In genomic region chr12:77002382-77002781, GRCh38 we compare ENCODE assay signal across 39 cellular contexts.
"Had no signal": no experiment of that assay in that cellular context is flagged by ENCODE, and none has a peak within 500 bp of the region (broad histone marks: within the 10 kb centered on the region; RNA-seq: fewer than 3 reads in every experiment).

No MANE protein-coding gene starts in this region.

- H3K9me3 ChIP-seq: adrenal gland, ascending aorta, body of pancreas, breast epithelium had no signal

- H3K36me3 ChIP-seq: adrenal gland, ascending aorta, brain microvascular endothelial cell, breast epithelium, cardiac muscle cell had no signal

- H3K4me3 ChIP-seq: adrenal gland, ascending aorta, body of pancreas, breast epithelium, cardiac muscle cell had no signal

- DNase-seq: activated effector memory CD4-positive, alpha-beta T cell treated with anti-CD3 and anti-CD28 coated beads, Interleukin-2, amount 50 U/mL, for 16 hours; activated effector memory CD4-positive, alpha-beta T cell treated with Interleukin-2 at 50 U/mL for 16 hours; activated gamma-delta T cell; activated gamma-delta T cell treated with Interleukin-2 at 50 U/mL for 16 hours; activated naive CD4-positive, alpha-beta T cell; activated naive CD4-positive, alpha-beta T cell treated with anti-CD3 and anti-CD28 coated beads for 36 hours; activated naive CD4-positive, alpha-beta T cell treated with anti-CD3 and anti-CD28 coated beads, Interleukin-2, amount 10 ng/mL, durations not matched to agents 7 days and 5 days; activated naive CD4-positive, alpha-beta T cell treated with anti-CD3 and anti-CD28 coated beads, Interleukin-2, amount 50 U/mL, for 16 hours; activated naive CD4-positive, alpha-beta T cell treated with Interleukin-2 at 50 U/mL for 16 hours; activated naive CD8-positive, alpha-beta T cell treated with anti-CD3 and anti-CD28 coated beads for 36 hours; activated naive CD8-positive, alpha-beta T cell treated with anti-CD3 and anti-CD28 coated beads, Interleukin-2, amount 10 ng/mL, durations not matched to agents 7 days and 5 days; activated naive CD8-positive, alpha-beta T cell treated with anti-CD3 and anti-CD28 coated beads, Interleukin-2, amount 50 U/mL, for 24 hours; activated T-cell treated with anti-CD3 and anti-CD28 coated beads, Interleukin-2, amount 50 U/mL, for 24 hours; activated T-cell treated with anti-CD3 and anti-CD28 coated beads, Interleukin-2, amount 50 U/mL, for 4 hours; activated T-cell treated with anti-CD3 and anti-CD28 coated beads, Interleukin-2, amount 50 U/mL, for 48 hours; activated T-cell treated with anti-CD3 and anti-CD28 coated beads, Interleukin-2, amount 50 U/mL, for 72 hours; adrenal gland; amniotic stem cell; amygdala; anterior cingulate cortex; aorta; body of pancreas; brain microvascular endothelial cell; caudate nucleus; central memory CD4-positive, alpha-beta T cell; cerebellar nuclear complex had no signal

- H3K4me3 Mint-ChIP-seq: activated naive CD4-positive, alpha-beta T cell treated with anti-CD3 and anti-CD28 coated beads for 36 hours; activated naive CD4-positive, alpha-beta T cell treated with anti-CD3 and anti-CD28 coated beads, Interleukin-2, amount 10 ng/mL, durations not matched to agents 7 days and 5 days; activated naive CD4-positive, alpha-beta T cell treated with anti-CD3 and anti-CD28 coated beads, Interleukin-2, amount 50 U/mL, for 24 hours; activated naive CD8-positive, alpha-beta T cell; activated naive CD8-positive, alpha-beta T cell treated with anti-CD3 and anti-CD28 coated beads for 36 hours; activated naive CD8-positive, alpha-beta T cell treated with anti-CD3 and anti-CD28 coated beads, Interleukin-2, amount 50 U/mL, for 24 hours; activated T-cell treated with anti-CD3 and anti-CD28 coated beads, Interleukin-2, amount 50 U/mL, for 24 hours; activated T-cell treated with anti-CD3 and anti-CD28 coated beads, Interleukin-2, amount 50 U/mL, for 4 hours; activated T-cell treated with anti-CD3 and anti-CD28 coated beads, Interleukin-2, amount 50 U/mL, for 72 hours; activated T-helper 1 cell treated with anti-CD3 and anti-CD28 coated beads, Interleukin-12 subunit alpha, Interleukin-12 subunit beta, Interleukin-2, Interleukin-4 antibody, amounts not matched to agents 30 ng/mL and 10 ng/mL and 1 ng/mL, durations not matched to agents 14 hours and 24 hours and 36 hours; activated T-helper 17 cell treated with anti-CD3 and anti-CD28 coated beads, Interleukin-2, amount 50 U/mL, for 72 hours; brain; central memory CD8-positive, alpha-beta T cell had no signal

- H3K27me3 ChIP-seq: adrenal gland, ascending aorta, body of pancreas, brain microvascular endothelial cell, breast epithelium, cardiac muscle cell had no signal

- H3K4me1 ChIP-seq: adrenal gland, ascending aorta, body of pancreas, breast epithelium had no signal

- ATAC-seq: activated naive CD4-positive, alpha-beta T cell treated with anti-CD3 and anti-CD28 coated beads, Interleukin-2, amount 50 U/mL, for 72 hours; activated naive CD8-positive, alpha-beta T cell treated with anti-CD3 and anti-CD28 coated beads, Interleukin-2, amount 50 U/mL, for 24 hours; activated T-cell treated with anti-CD3 and anti-CD28 coated beads, Interleukin-2, amount 50 U/mL, for 4 hours; activated T-cell treated with anti-CD3 and anti-CD28 coated beads, Interleukin-2, amount 50 U/mL, for 72 hours; activated T-helper 17 cell treated with anti-CD3 and anti-CD28 coated beads, Interleukin-2, amount 50 U/mL, for 72 hours; body of pancreas had no signal

- H3K4me1 Mint-ChIP-seq: activated naive CD4-positive, alpha-beta T cell treated with anti-CD3 and anti-CD28 coated beads, Interleukin-2, amount 50 U/mL, for 24 hours; activated naive CD8-positive, alpha-beta T cell treated with anti-CD3 and anti-CD28 coated beads for 36 hours; activated naive CD8-positive, alpha-beta T cell treated with anti-CD3 and anti-CD28 coated beads, Interleukin-2, amount 50 U/mL, for 24 hours; activated T-helper 17 cell treated with anti-CD3 and anti-CD28 coated beads, Interleukin-2, amount 50 U/mL, for 72 hours; central memory CD8-positive, alpha-beta T cell had no signal

- H3K27ac Mint-ChIP-seq: activated naive CD4-positive, alpha-beta T cell treated with anti-CD3 and anti-CD28 coated beads for 36 hours; activated naive CD4-positive, alpha-beta T cell treated with anti-CD3 and anti-CD28 coated beads, Interleukin-2, amount 10 ng/mL, durations not matched to agents 7 days and 5 days; activated naive CD4-positive, alpha-beta T cell treated with anti-CD3 and anti-CD28 coated beads, Interleukin-2, amount 50 U/mL, for 24 hours; activated naive CD4-positive, alpha-beta T cell treated with anti-CD3 and anti-CD28 coated beads, Interleukin-2, amount 50 U/mL, for 72 hours; activated naive CD8-positive, alpha-beta T cell; activated naive CD8-positive, alpha-beta T cell treated with anti-CD3 and anti-CD28 coated beads for 36 hours; activated naive CD8-positive, alpha-beta T cell treated with anti-CD3 and anti-CD28 coated beads, Interleukin-2, amount 10 ng/mL, durations not matched to agents 7 days and 5 days; activated naive CD8-positive, alpha-beta T cell treated with anti-CD3 and anti-CD28 coated beads, Interleukin-2, amount 50 U/mL, for 24 hours; activated T-cell treated with anti-CD3 and anti-CD28 coated beads, Interleukin-2, amount 50 U/mL, for 24 hours; activated T-cell treated with anti-CD3 and anti-CD28 coated beads, Interleukin-2, amount 50 U/mL, for 72 hours; activated T-helper 1 cell treated with anti-CD3 and anti-CD28 coated beads, Interleukin-12 subunit alpha, Interleukin-12 subunit beta, Interleukin-2, Interleukin-4 antibody, amounts not matched to agents 30 ng/mL and 10 ng/mL and 1 ng/mL, durations not matched to agents 14 hours and 24 hours and 36 hours; activated T-helper 17 cell treated with anti-CD3 and anti-CD28 coated beads, Interleukin-2, amount 50 U/mL, for 72 hours; activated T-helper 2 cell treated with anti-CD3 and anti-CD28 coated beads, Interferon-gamma antibody, Interleukin-2, Interleukin-4, amounts not matched to agents 10 μg/mL and 5 μg/mL and 100 μg/mL, durations not matched to agents 14 hours and 24 hours and 36 hours had no signal

- H3K27ac ChIP-seq: adrenal gland, ascending aorta, body of pancreas, brain microvascular endothelial cell, breast epithelium, cardiac muscle cell had no signal

- H3K36me3 Mint-ChIP-seq: activated naive CD4-positive, alpha-beta T cell treated with anti-CD3 and anti-CD28 coated beads, Interleukin-2, amount 10 ng/mL, durations not matched to agents 7 days and 5 days; activated naive CD4-positive, alpha-beta T cell treated with anti-CD3 and anti-CD28 coated beads, Interleukin-2, amount 50 U/mL, for 24 hours; activated naive CD4-positive, alpha-beta T cell treated with anti-CD3 and anti-CD28 coated beads, Interleukin-2, amount 50 U/mL, for 72 hours; activated naive CD8-positive, alpha-beta T cell; activated naive CD8-positive, alpha-beta T cell treated with anti-CD3 and anti-CD28 coated beads for 36 hours; activated naive CD8-positive, alpha-beta T cell treated with anti-CD3 and anti-CD28 coated beads, Interleukin-2, amount 10 ng/mL, durations not matched to agents 7 days and 5 days; brain had no signal

- FAIRE-seq: astrocyte, bronchial epithelial cell had no signal

- H3K9me3 Mint-ChIP-seq: activated naive CD4-positive, alpha-beta T cell treated with anti-CD3 and anti-CD28 coated beads for 36 hours; activated naive CD4-positive, alpha-beta T cell treated with anti-CD3 and anti-CD28 coated beads, Interleukin-2, amount 10 ng/mL, durations not matched to agents 7 days and 5 days; activated naive CD4-positive, alpha-beta T cell treated with anti-CD3 and anti-CD28 coated beads, Interleukin-2, amount 50 U/mL, for 24 hours; activated naive CD4-positive, alpha-beta T cell treated with anti-CD3 and anti-CD28 coated beads, Interleukin-2, amount 50 U/mL, for 72 hours; activated naive CD8-positive, alpha-beta T cell treated with anti-CD3 and anti-CD28 coated beads for 36 hours; activated naive CD8-positive, alpha-beta T cell treated with anti-CD3 and anti-CD28 coated beads, Interleukin-2, amount 50 U/mL, for 24 hours; activated T-cell treated with anti-CD3 and anti-CD28 coated beads, Interleukin-2, amount 50 U/mL, for 24 hours; activated T-cell treated with anti-CD3 and anti-CD28 coated beads, Interleukin-2, amount 50 U/mL, for 4 hours; activated T-cell treated with anti-CD3 and anti-CD28 coated beads, Interleukin-2, amount 50 U/mL, for 72 hours; activated T-helper 1 cell treated with anti-CD3 and anti-CD28 coated beads, Interleukin-12 subunit alpha, Interleukin-12 subunit beta, Interleukin-2, Interleukin-4 antibody, amounts not matched to agents 30 ng/mL and 10 ng/mL and 1 ng/mL, durations not matched to agents 14 hours and 24 hours and 36 hours; activated T-helper 17 cell treated with anti-CD3 and anti-CD28 coated beads, Interleukin-2, amount 50 U/mL, for 72 hours; activated T-helper 2 cell treated with anti-CD3 and anti-CD28 coated beads, Interferon-gamma antibody, Interleukin-2, Interleukin-4, amounts not matched to agents 10 μg/mL and 5 μg/mL and 100 μg/mL, durations not matched to agents 14 hours and 24 hours and 36 hours; central memory CD8-positive, alpha-beta T cell had no signal
